Comparison of ENCODE assay signal across 16 cellular contexts in the genomic region with DNA sequence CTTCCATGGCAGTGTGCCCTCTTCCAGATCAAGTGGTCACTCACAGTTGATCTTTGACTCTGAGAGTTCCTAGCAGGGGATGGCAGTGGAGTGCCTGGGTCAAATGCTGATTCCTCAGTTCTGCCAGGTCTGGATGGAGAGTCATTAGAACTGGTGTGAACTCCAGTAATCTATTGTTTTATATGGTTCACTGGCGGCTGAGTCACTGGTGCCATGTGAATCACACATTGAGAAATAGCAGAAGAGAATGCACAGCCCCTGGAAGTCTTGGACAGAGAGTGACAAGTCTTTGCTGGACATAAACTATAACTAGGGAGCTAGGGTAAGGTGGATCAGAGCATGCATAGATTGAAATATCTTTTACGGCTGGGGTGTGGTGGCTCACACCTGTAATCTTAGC.
A peak's percentile ranks its signal among the peaks of the same experiment; 100 is the strongest.
DNase-seq lines count a peak whose midpoint lies in the region; ATAC-seq, FAIRE-seq and TF ChIP-seq lines count a peak whose summit lies in the region.
"Had no signal": no experiment of that assay in that cellular context is flagged by ENCODE, and none has a peak within 500 bp of the region (broad histone marks: within the 10 kb centered on the region; RNA-seq: fewer than 3 reads in every experiment).

No MANE protein-coding gene starts in this region.

- H3K27me3 ChIP-seq in IMR-90 (ENCODE audit: control insufficient read depth, insufficient read depth, low read length) = no peaks in the 10 kb centered on the region
- no peaks in the 10 kb centered on the region for H3K27me3 ChIP-seq in bronchial epithelial cell (ENCODE audit: control insufficient read depth, insufficient read depth, low read length)
- no peaks in the 10 kb centered on the region for H3K27me3 ChIP-seq in keratinocyte (ENCODE audit: control insufficient read depth, extremely low read depth, insufficient read depth, low read length)
- H3K27me3 ChIP-seq: BE2C had no signal

- no peaks in the 10 kb centered on the region for H3K79me2 ChIP-seq in keratinocyte (ENCODE audit: control insufficient read depth, insufficient read depth, low read length)

- dilution Hi-C loops in IMR-90 (cut with HindIII; ENCODE audit: low sequenced_read_pairs, unreplicated experiment) = no loop called here
- dilution Hi-C loops in keratinocyte (cut with MboI; ENCODE audit: extremely low pct_ligation_motif_present, low sequenced_read_pairs) = no loop called here

- no peak overlapping the region for H3K4me2 ChIP-seq in IMR-90 (ENCODE audit: low read depth, low read length)
- H3K4me2 ChIP-seq in keratinocyte (ENCODE audit: control insufficient read depth, extremely low read depth, insufficient read depth, low read depth, low read length) = no peak overlapping the region

- peak; percentile 44 for ATAC-seq in IMR-90 (ENCODE audit: low read depth)

- H3K9me1 ChIP-seq in IMR-90 (ENCODE audit: insufficient read depth, low read length) = no peaks in the 10 kb centered on the region
- H3K9me1 ChIP-seq in keratinocyte (ENCODE audit: control insufficient read depth, extremely low read depth, insufficient read depth, low read length) = no peaks in the 10 kb centered on the region

- H4K5ac ChIP-seq in IMR-90 (ENCODE audit: low read depth, low read length) = no peak overlapping the region

- FAIRE-seq in bronchial epithelial cell (lab: Jason Lieb, UNC) (no peak), keratinocyte (lab: Jason Lieb, UNC) (peak; percentile 57)
- FAIRE-seq: frontal cortex had no signal

- no peak overlapping the region for H4K91ac ChIP-seq in IMR-90 (ENCODE audit: insufficient read depth, low read depth, low read length)

- no peak overlapping the region for H3K9ac ChIP-seq in IMR-90 (ENCODE audit: low read depth, low read length)
- no peak overlapping the region for H3K9ac ChIP-seq in keratinocyte (ENCODE audit: control insufficient read depth, extremely low read depth, insufficient read depth, low read length)

- in situ Hi-C loops in IMR-90 (cut with MboI; ENCODE audit: low sequenced_read_pairs) = no loop called here

- no TSS peak for BruUV-seq in IMR-90 (replicated peaks; lab: Mats Ljungman, UMichigan)

- no peak overlapping the region for H4K8ac ChIP-seq in IMR-90 (ENCODE audit: low read depth in 2 of 2, low read length in 2 of 2)

- no peak for TF ChIP-seq RAD21 in IMR-90 (IDR thresholded peaks at IDR 0.05; ENCODE audit: low read length)

- H3K9me3 ChIP-seq in IMR-90 (ENCODE audit: control insufficient read depth, insufficient read depth, low read length) (no peaks in the 10 kb centered on the region), keratinocyte (ENCODE audit: control insufficient read depth, low read depth, low read length) (peaks cover 2% of the 10 kb centered on the region)
- H3K9me3 ChIP-seq: BE2C had no signal

- H2BK120ac ChIP-seq in IMR-90 (ENCODE audit: low read depth, low read length) = no peak overlapping the region

- H4K20me1 ChIP-seq in IMR-90 (ENCODE audit: insufficient read depth, low read length) (no peaks in the 10 kb centered on the region), keratinocyte (ENCODE audit: control insufficient read depth, extremely low read depth, insufficient read depth, low read length) (no peaks in the 10 kb centered on the region)

- H2AK5ac ChIP-seq in IMR-90 (ENCODE audit: low read depth, low read length) = no peak overlapping the region

- TF ChIP-seq POLR2A in IMR-90 (IDR thresholded peaks at IDR 0.05; ENCODE audit: low read depth, low read length) = no peak

- H2BK20ac ChIP-seq in IMR-90 (ENCODE audit: low read depth, low read length) = no peak overlapping the region

- 0% methylated on average over 1 of the region's 2 CpGs; no CpG with 5 or more reads in 1 of the 2 experiments for WGBS in IMR-90 (ENCODE audit: extremely low coverage in 2 of 2, insufficient read length in 1 of 2), 2 experiments

- H3K36me3 ChIP-seq in IMR-90 (ENCODE audit: control insufficient read depth, insufficient read depth, low read length) = no peaks in the 10 kb centered on the region
- H3K36me3 ChIP-seq in bronchial epithelial cell (ENCODE audit: control insufficient read depth, insufficient read depth, low read length) = no peaks in the 10 kb centered on the region
- H3K36me3 ChIP-seq in keratinocyte (ENCODE audit: control insufficient read depth in 2 of 2, extremely low read depth in 1 of 2, insufficient read depth in 2 of 2, low read length in 2 of 2) = no peaks in the 10 kb centered on the region
- H3K36me3 ChIP-seq: BE2C had no signal

- no peak overlapping the region for H2BK15ac ChIP-seq in IMR-90 (ENCODE audit: low read depth, low read length)

- H3K4me3 ChIP-seq in AG10803 (ENCODE audit: low read length) (no peak overlapping the region), IMR-90 (ENCODE audit: insufficient read depth, low read depth, low read length) (no peak overlapping the region), bronchial epithelial cell (ENCODE audit: low read depth, low read length) (no peak overlapping the region), keratinocyte (ENCODE audit: control insufficient read depth in 2 of 3, extremely low read depth in 1 of 3, insufficient read depth in 2 of 3, low read depth in 1 of 3, low read length in 3 of 3) (no peak overlapping the region)

- TF ChIP-seq CTCF in AG10803 (conservative IDR thresholded peaks at IDR 0.05; ENCODE audit: low read length) (no peak), IMR-90 (conservative IDR thresholded peaks at IDR 0.05; ENCODE audit: low read depth, low read length) (no peak), bronchial epithelial cell (IDR thresholded peaks at IDR 0.05; ENCODE audit: insufficient read depth, low read length, severe bottlenecking) (no peak), keratinocyte (optimal IDR thresholded peaks at IDR 0.05 in 1 of 3, IDR thresholded peaks at IDR 0.05 in 1 of 3, conservative IDR thresholded peaks at IDR 0.05 in 1 of 3; ENCODE audit: extremely low read depth in 1 of 3, insufficient read depth in 2 of 3, low read length in 3 of 3) (no peak)

- POLR2A ChIA-PET in IMR-90 (lab: Charles Lee; ENCODE audit: unreplicated experiment) = no interaction called here

- CTCF ChIA-PET in IMR-90 (lab: Yijun Ruan, JAX) = no interaction called here

- peak; percentile 51 for DNase-seq in AG10803 (ENCODE audit: low read depth)
- peak; percentile 53 for DNase-seq in IMR-90
- DNase-seq in bronchial epithelial cell (ENCODE audit: low read depth) = peak; percentile 86
- DNase-seq in keratinocyte (ENCODE audit: low read depth, low spot score) = no peak
- DNase-seq in NOMO-1 (lab: John Stamatoyannopoulos, UW; ENCODE audit: unreplicated experiment in 2 of 2) = no peak
- no peak for DNase-seq in cortex of kidney (lab: John Stamatoyannopoulos, UW)
- DNase-seq in GF-D8 (lab: John Stamatoyannopoulos, UW) = no peak
- no peak for DNase-seq in NCI-H69 (lab: John Stamatoyannopoulos, UW)
- DNase-seq: activated CD4-positive, alpha-beta T cell treated with anti-CD3 and anti-CD28 coated beads, Interleukin-2, amount 10 ng/mL, durations not matched to agents 24 days and 14 days; activated T-cell treated with anti-CD3 and anti-CD28 coated beads, Interleukin-2, amount 50 U/mL, for 48 hours; BE2C; DMS 273 treated with DMSO at 0.1 percent for 48 hours; NCI-H2081; nucleus accumbens; T1000 had no signal

- H2AK9ac ChIP-seq in IMR-90 (replicated peaks; ENCODE audit: low read depth, low read length, poor library complexity) = no peak overlapping the region

- H2BK5ac ChIP-seq in IMR-90 (ENCODE audit: low read depth, low read length, poor library complexity, severe bottlenecking) = no peak overlapping the region

- intact Hi-C loops in IMR-90 (cut with micrococcal nuclease) = no loop called here

- H3K56ac ChIP-seq in IMR-90 (ENCODE audit: extremely low read depth, insufficient read depth, low read length) = no peak overlapping the region

- H3K4me1 ChIP-seq in IMR-90 (ENCODE audit: control insufficient read depth, insufficient read depth, low read length) (peaks cover 2% of the 10 kb centered on the region; the same call in 1 of the 2 replicates), keratinocyte (ENCODE audit: control insufficient read depth, extremely low read depth, insufficient read depth, low read length) (peaks cover 10% of the 10 kb centered on the region)
- H3K4me1 ChIP-seq: BE2C had no signal

- H2AFZ ChIP-seq in IMR-90 (replicated peaks; ENCODE audit: low read length, poor library complexity) (no peak overlapping the region), keratinocyte (ENCODE audit: control insufficient read depth, low read length) (no peak overlapping the region)

- H3K27ac ChIP-seq in IMR-90 (ENCODE audit: insufficient read depth, low read length) = no peak overlapping the region
- no peak overlapping the region for H3K27ac ChIP-seq in keratinocyte (ENCODE audit: control insufficient read depth, insufficient read depth, low read length)

- H3K23ac ChIP-seq in IMR-90 (ENCODE audit: low read depth, low read length) = no peak overlapping the region

- no peaks in the 10 kb centered on the region for H3K79me1 ChIP-seq in IMR-90 (ENCODE audit: low read depth in 1 of 2, low read length in 2 of 2)

- no peak overlapping the region for H3K14ac ChIP-seq in IMR-90 (replicated peaks; ENCODE audit: low read depth, low read length)

- H3K18ac ChIP-seq in IMR-90 (ENCODE audit: low read depth, low read length) = no peak overlapping the region

- no peak overlapping the region for H3K4ac ChIP-seq in IMR-90 (ENCODE audit: low read depth, low read length)

TF ChIP-seq in IMR-90, 13 proteins besides CTCF, POLR2A, EP300 and RAD21 (continues in another document):
- TF ChIP-seq BHLHE40 (IDR thresholded peaks at IDR 0.05; ENCODE audit: low read depth, low read length) (no peak), CHD1 (IDR thresholded peaks at IDR 0.05; ENCODE audit: low read depth, low read length) (no peak), MXI1 (IDR thresholded peaks at IDR 0.05; ENCODE audit: borderline replicate concordance, low read depth, low read length) (no peak), RFX5 (IDR thresholded peaks at IDR 0.05; ENCODE audit: low read depth, low read length) (no peak), FOS (IDR thresholded peaks at IDR 0.05; ENCODE audit: low read depth, low read length) (peak; percentile 39; the same call in 1 of the 2 replicates), SMC3 (IDR thresholded peaks at IDR 0.05; ENCODE audit: low read depth, low read length) (no peak), CEBPB (IDR thresholded peaks at IDR 0.05; ENCODE audit: low read depth, low read length) (peak; percentile 51)
- TF ChIP-seq, protein P1, sequence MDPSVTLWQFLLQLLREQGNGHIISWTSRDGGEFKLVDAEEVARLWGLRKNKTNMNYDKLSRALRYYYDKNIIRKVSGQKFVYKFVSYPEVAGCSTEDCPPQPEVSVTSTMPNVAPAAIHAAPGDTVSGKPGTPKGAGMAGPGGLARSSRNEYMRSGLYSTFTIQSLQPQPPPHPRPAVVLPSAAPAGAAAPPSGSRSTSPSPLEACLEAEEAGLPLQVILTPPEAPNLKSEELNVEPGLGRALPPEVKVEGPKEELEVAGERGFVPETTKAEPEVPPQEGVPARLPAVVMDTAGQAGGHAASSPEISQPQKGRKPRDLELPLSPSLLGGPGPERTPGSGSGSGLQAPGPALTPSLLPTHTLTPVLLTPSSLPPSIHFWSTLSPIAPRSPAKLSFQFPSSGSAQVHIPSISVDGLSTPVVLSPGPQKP (IDR thresholded peaks at IDR 0.05; ENCODE audit: borderline replicate concordance, low read depth, low read length) = no peak

Comparison
In these comparisons a context has a peak if more than half of its experiments do, and no peak if none do; other contexts are left out.
1. DNase-seq: peak in AG10803 (single experiment), IMR-90 (single experiment) and bronchial epithelial cell (single experiment); none in keratinocyte (single experiment), NOMO-1 (0 of 2), cortex of kidney (single experiment), GF-D8 (single experiment) and NCI-H69 (single experiment).